Comparison of ENCODE assay signal across 8 cellular contexts in genomic region chr3:30353711-30354467, GRCh38.
DNase-seq lines count a peak whose midpoint lies in the region; ATAC-seq, FAIRE-seq and TF ChIP-seq lines count a peak whose summit lies in the region.

No MANE protein-coding gene starts in this region.

- no peaks in the 10 kb centered on the region for H3K36me3 ChIP-seq in mucosa of descending colon (ENCODE audit: low read depth)

- H3K4me3 ChIP-seq in mucosa of descending colon: no peak overlapping the region

- DNase-seq in activated CD8-positive, alpha-beta memory T cell treated with anti-CD3 and anti-CD28 coated beads, Interleukin-2, amount 50 U/mL, for 1 hour (ENCODE audit: extremely low read depth): peak; percentile 19
- DNase-seq in mucosa of descending colon (peak in 1 of 3 donors; percentile 42), epidermal melanocyte (ENCODE audit: insufficient read length, low spot score) (no peak), urothelium cell line (ENCODE audit: low spot score) (no peak), A172 (ENCODE audit: low spot score) (no peak), NCI-H524 treated with DMSO at 0.1 percent for 48 hours (lab: John Stamatoyannopoulos, UW) (no peak)

- ATAC-seq in GM19467 (IDR thresholded peaks at IDR 0.05; ENCODE audit: unreplicated experiment): peak; percentile 99
- peak; percentile 60 for ATAC-seq in HG03280 (IDR thresholded peaks at IDR 0.05; ENCODE audit: unreplicated experiment)
- peak; percentile 85 for ATAC-seq in mucosa of descending colon

- H3K9me3 ChIP-seq in mucosa of descending colon: no peaks in the 10 kb centered on the region

- FAIRE-seq in urothelium cell line (lab: Jason Lieb, UNC): no peak

- peaks cover 7% of the 10 kb centered on the region for H3K4me1 ChIP-seq in mucosa of descending colon (ENCODE audit: low read depth)

- TF ChIP-seq CTCF in mucosa of descending colon (IDR thresholded peaks at IDR 0.05): no peak

- intact Hi-C loops in mucosa of descending colon (cut with DNase I, micrococcal nuclease): no loop called here
